1 cellular context compared by ENCODE assay signal in genomic region chr14:76956253-76957090, GRCh38.
TF ChIP-seq lines count a peak whose summit lies in the region.

No MANE protein-coding gene starts in this region.

TF ChIP-seq in HCT116, 20 proteins besides CTCF, POLR2A, EP300 and RAD21 (continued from another document):
- TF ChIP-seq ZBTB33 (IDR thresholded peaks at IDR 0.05; ENCODE audit: extremely low read depth, insufficient replicate concordance, low read length) (peak; percentile 19), TCF7L2 (IDR thresholded peaks at IDR 0.05; ENCODE audit: borderline replicate concordance, extremely low read depth, insufficient read depth, insufficient read length) (peak; percentile 97)
